ENCODE assay signal across 1 cellular context in the genomic region with DNA sequence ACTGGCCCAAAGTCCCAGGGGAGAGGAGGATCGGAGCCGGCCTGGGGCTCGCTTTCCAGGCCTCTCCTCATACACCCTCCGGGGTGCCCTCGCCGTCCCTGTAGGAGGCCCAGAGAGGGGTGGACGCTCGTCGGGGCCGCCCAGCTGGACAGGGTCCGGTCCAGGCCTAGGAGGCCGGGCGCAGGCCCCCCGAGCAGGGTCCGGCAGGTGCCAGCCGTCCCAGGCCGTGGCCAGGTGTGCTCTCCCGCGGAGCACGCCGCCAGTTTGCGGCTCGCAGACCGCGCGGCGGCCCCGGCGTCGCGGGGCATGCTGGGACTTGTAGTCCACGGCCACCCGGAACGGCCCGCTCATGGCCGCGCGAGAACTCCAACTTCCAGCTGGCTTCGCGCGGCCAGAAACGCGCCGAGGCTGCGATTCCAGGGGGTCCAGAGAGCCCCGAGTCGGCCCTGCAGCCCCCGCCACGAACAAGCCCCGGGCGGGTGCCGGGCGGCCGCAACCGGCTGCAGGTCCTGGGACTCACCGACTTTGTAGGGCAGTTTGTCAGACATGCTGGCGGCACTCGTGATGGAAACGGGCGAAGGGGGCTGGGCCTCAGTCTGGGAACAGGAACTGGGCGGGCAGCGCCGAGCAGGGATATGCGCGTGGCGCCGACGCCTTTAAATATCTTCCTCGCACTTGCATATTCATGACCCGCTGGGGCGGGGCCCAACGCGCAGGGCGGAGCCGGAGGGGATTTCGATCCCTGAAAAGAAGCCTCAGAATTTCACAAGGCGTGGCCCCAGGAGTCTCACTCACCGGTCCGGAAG.
TF ChIP-seq lines count a peak whose summit lies in the region.

A gene (minus strand): TSS at position 633 of the 806 bp plus-strand sequence. CDS start 85 bp downstream, at position 548.

TF ChIP-seq in HEK293, 187 proteins besides CTCF, POLR2A, EP300 and RAD21 (continued from another document and continues in another):
- TF ChIP-seq, protein P1, sequence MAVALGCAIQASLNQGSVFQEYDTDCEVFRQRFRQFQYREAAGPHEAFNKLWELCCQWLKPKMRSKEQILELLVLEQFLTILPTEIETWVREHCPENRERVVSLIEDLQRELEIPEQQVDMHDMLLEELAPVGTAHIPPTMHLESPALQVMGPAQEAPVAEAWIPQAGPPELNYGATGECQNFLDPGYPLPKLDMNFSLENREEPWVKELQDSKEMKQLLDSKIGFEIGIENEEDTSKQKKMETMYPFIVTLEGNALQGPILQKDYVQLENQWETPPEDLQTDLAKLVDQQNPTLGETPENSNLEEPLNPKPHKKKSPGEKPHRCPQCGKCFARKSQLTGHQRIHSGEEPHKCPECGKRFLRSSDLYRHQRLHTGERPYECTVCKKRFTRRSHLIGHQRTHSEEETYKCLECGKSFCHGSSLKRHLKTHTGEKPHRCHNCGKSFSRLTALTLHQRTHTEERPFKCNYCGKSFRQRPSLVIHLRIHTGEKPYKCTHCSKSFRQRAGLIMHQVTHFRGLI (tag by site-specific recombination; IDR thresholded peaks at IDR 0.05): peak; percentile 52; the same call in 1 of the 2 replicates
- TF ChIP-seq, protein P2, sequence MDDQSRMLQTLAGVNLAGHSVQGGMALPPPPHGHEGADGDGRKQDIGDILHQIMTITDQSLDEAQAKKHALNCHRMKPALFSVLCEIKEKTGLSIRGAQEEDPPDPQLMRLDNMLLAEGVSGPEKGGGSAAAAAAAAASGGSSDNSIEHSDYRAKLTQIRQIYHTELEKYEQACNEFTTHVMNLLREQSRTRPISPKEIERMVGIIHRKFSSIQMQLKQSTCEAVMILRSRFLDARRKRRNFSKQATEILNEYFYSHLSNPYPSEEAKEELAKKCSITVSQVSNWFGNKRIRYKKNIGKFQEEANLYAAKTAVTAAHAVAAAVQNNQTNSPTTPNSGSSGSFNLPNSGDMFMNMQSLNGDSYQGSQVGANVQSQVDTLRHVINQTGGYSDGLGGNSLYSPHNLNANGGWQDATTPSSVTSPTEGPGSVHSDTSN (CRISPR knock-in tag; IDR thresholded peaks at IDR 0.05): peak; percentile 80; the same call in 1 of the 2 replicates
- peak; percentile 58; the same call in 1 of the 2 replicates for TF ChIP-seq ZNF629 (tag by site-specific recombination; IDR thresholded peaks at IDR 0.05)
- TF ChIP-seq, protein P3, sequence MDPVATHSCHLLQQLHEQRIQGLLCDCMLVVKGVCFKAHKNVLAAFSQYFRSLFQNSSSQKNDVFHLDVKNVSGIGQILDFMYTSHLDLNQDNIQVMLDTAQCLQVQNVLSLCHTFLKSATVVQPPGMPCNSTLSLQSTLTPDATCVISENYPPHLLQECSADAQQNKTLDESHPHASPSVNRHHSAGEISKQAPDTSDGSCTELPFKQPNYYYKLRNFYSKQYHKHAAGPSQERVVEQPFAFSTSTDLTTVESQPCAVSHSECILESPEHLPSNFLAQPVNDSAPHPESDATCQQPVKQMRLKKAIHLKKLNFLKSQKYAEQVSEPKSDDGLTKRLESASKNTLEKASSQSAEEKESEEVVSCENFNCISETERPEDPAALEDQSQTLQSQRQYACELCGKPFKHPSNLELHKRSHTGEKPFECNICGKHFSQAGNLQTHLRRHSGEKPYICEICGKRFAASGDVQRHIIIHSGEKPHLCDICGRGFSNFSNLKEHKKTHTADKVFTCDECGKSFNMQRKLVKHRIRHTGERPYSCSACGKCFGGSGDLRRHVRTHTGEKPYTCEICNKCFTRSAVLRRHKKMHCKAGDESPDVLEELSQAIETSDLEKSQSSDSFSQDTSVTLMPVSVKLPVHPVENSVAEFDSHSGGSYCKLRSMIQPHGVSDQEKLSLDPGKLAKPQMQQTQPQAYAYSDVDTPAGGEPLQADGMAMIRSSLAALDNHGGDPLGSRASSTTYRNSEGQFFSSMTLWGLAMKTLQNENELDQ (tag by site-specific recombination; IDR thresholded peaks at IDR 0.05; ENCODE audit: low read depth): no peak
- TF ChIP-seq GLI4 (tag by site-specific recombination; IDR thresholded peaks at IDR 0.05): no peak
- TF ChIP-seq ZBTB17 (tag by site-specific recombination; IDR thresholded peaks at IDR 0.05): peak; percentile 99
- TF ChIP-seq, protein P4, sequence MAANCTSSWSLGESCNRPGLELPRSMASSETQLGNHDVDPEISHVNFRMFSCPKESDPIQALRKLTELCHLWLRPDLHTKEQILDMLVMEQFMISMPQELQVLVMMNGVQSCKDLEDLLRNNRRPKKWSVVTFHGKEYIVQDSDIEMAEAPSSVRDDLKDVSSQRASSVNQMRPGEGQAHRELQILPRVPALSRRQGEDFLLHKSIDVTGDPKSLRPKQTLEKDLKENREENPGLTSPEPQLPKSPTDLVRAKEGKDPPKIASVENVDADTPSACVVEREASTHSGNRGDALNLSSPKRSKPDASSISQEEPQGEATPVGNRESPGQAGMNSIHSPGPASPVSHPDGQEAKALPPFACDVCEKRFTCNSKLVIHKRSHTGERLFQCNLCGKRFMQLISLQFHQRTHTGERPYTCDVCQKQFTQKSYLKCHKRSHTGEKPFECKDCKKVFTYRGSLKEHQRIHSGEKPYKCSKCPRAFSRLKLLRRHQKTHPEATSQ (tag by site-specific recombination; IDR thresholded peaks at IDR 0.05): peak; percentile 59
- no peak for TF ChIP-seq TRIM28 (IDR thresholded peaks at IDR 0.05; ENCODE audit: borderline replicate concordance, low read length)
- TF ChIP-seq ZBTB20 (tag by site-specific recombination; IDR thresholded peaks at IDR 0.05): peak; percentile 98
- TF ChIP-seq ZFP37 (tag by site-specific recombination; IDR thresholded peaks at IDR 0.05): no peak
- no peak for TF ChIP-seq ZNF133 (tag by site-specific recombination; IDR thresholded peaks at IDR 0.05)
- 0 out of 2 replicates have a peak, but pooled peaks have one; percentile 21 for TF ChIP-seq KLF16 (tag by site-specific recombination; IDR thresholded peaks at IDR 0.05)
- no peak for TF ChIP-seq GLI2 (tag by site-specific recombination; IDR thresholded peaks at IDR 0.05; ENCODE audit: borderline replicate concordance, low read depth)
- TF ChIP-seq, protein P5, sequence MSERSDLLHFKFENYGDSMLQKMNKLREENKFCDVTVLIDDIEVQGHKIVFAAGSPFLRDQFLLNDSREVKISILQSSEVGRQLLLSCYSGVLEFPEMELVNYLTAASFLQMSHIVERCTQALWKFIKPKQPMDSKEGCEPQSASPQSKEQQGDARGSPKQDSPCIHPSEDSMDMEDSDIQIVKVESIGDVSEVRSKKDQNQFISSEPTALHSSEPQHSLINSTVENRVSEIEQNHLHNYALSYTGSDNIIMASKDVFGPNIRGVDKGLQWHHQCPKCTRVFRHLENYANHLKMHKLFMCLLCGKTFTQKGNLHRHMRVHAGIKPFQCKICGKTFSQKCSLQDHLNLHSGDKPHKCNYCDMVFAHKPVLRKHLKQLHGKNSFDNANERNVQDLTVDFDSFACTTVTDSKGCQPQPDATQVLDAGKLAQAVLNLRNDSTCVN (tag by site-specific recombination; optimal IDR thresholded peaks at IDR 0.05): peak; percentile 95
- TF ChIP-seq, protein P6, sequence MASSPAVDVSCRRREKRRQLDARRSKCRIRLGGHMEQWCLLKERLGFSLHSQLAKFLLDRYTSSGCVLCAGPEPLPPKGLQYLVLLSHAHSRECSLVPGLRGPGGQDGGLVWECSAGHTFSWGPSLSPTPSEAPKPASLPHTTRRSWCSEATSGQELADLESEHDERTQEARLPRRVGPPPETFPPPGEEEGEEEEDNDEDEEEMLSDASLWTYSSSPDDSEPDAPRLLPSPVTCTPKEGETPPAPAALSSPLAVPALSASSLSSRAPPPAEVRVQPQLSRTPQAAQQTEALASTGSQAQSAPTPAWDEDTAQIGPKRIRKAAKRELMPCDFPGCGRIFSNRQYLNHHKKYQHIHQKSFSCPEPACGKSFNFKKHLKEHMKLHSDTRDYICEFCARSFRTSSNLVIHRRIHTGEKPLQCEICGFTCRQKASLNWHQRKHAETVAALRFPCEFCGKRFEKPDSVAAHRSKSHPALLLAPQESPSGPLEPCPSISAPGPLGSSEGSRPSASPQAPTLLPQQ (tag by site-specific recombination; IDR thresholded peaks at IDR 0.05): peak; percentile 64; the same call in 1 of the 2 replicates
- no peak for TF ChIP-seq ZNF433 (tag by site-specific recombination; IDR thresholded peaks at IDR 0.05; ENCODE audit: low read depth)
- peak; percentile 66; the same call in 1 of the 2 replicates for TF ChIP-seq ZNF561 (tag by site-specific recombination; IDR thresholded peaks at IDR 0.05; ENCODE audit: borderline replicate concordance)
- peak; percentile 95 for TF ChIP-seq GLIS1 (tag by site-specific recombination; IDR thresholded peaks at IDR 0.05)
- TF ChIP-seq KLF9 (tag by site-specific recombination; IDR thresholded peaks at IDR 0.05; ENCODE audit: low read depth): peak; percentile 65; the same call in 1 of the 2 replicates
- TF ChIP-seq ZNF501 (tag by site-specific recombination; IDR thresholded peaks at IDR 0.05): peak; percentile 57; the same call in 1 of the 2 replicates
- TF ChIP-seq, protein P7, sequence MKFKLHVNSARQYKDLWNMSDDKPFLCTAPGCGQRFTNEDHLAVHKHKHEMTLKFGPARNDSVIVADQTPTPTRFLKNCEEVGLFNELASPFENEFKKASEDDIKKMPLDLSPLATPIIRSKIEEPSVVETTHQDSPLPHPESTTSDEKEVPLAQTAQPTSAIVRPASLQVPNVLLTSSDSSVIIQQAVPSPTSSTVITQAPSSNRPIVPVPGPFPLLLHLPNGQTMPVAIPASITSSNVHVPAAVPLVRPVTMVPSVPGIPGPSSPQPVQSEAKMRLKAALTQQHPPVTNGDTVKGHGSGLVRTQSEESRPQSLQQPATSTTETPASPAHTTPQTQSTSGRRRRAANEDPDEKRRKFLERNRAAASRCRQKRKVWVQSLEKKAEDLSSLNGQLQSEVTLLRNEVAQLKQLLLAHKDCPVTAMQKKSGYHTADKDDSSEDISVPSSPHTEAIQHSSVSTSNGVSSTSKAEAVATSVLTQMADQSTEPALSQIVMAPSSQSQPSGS (tag by site-specific recombination; IDR thresholded peaks at IDR 0.05; ENCODE audit: low read depth): no peak
- TF ChIP-seq ZNF600 (tag by site-specific recombination; IDR thresholded peaks at IDR 0.05): peak; percentile 66
- peak; percentile 55 for TF ChIP-seq SP2 (tag by site-specific recombination; IDR thresholded peaks at IDR 0.05)
- TF ChIP-seq ZNF404 (tag by site-specific recombination; IDR thresholded peaks at IDR 0.05): no peak
- TF ChIP-seq, protein P8, sequence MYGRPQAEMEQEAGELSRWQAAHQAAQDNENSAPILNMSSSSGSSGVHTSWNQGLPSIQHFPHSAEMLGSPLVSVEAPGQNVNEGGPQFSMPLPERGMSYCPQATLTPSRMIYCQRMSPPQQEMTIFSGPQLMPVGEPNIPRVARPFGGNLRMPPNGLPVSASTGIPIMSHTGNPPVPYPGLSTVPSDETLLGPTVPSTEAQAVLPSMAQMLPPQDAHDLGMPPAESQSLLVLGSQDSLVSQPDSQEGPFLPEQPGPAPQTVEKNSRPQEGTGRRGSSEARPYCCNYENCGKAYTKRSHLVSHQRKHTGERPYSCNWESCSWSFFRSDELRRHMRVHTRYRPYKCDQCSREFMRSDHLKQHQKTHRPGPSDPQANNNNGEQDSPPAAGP (tag by site-specific recombination; IDR thresholded peaks at IDR 0.05): 0 out of 2 replicates have a peak, but pooled peaks have one; percentile 48
- no peak for TF ChIP-seq ZNF530 (tag by site-specific recombination; IDR thresholded peaks at IDR 0.05; ENCODE audit: low read depth)
- TF ChIP-seq, protein P9, sequence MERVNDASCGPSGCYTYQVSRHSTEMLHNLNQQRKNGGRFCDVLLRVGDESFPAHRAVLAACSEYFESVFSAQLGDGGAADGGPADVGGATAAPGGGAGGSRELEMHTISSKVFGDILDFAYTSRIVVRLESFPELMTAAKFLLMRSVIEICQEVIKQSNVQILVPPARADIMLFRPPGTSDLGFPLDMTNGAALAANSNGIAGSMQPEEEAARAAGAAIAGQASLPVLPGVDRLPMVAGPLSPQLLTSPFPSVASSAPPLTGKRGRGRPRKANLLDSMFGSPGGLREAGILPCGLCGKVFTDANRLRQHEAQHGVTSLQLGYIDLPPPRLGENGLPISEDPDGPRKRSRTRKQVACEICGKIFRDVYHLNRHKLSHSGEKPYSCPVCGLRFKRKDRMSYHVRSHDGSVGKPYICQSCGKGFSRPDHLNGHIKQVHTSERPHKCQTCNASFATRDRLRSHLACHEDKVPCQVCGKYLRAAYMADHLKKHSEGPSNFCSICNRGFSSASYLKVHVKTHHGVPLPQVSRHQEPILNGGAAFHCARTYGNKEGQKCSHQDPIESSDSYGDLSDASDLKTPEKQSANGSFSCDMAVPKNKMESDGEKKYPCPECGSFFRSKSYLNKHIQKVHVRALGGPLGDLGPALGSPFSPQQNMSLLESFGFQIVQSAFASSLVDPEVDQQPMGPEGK (tag by site-specific recombination; IDR thresholded peaks at IDR 0.05): peak; percentile 82
- no peak for TF ChIP-seq ZNF555 (tag by site-specific recombination; conservative IDR thresholded peaks at IDR 0.05)
- TF ChIP-seq KLF7 (tag by site-specific recombination; IDR thresholded peaks at IDR 0.05; ENCODE audit: borderline replicate concordance): no peak
- 0 out of 2 replicates have a peak, but pooled peaks have one; percentile 24 for TF ChIP-seq KLF10 (tag by site-specific recombination; IDR thresholded peaks at IDR 0.05)
- TF ChIP-seq, protein P10, sequence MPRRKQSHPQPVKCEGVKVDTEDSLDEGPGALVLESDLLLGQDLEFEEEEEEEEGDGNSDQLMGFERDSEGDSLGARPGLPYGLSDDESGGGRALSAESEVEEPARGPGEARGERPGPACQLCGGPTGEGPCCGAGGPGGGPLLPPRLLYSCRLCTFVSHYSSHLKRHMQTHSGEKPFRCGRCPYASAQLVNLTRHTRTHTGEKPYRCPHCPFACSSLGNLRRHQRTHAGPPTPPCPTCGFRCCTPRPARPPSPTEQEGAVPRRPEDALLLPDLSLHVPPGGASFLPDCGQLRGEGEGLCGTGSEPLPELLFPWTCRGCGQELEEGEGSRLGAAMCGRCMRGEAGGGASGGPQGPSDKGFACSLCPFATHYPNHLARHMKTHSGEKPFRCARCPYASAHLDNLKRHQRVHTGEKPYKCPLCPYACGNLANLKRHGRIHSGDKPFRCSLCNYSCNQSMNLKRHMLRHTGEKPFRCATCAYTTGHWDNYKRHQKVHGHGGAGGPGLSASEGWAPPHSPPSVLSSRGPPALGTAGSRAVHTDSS (tag by site-specific recombination; IDR thresholded peaks at IDR 0.05): no peak
- TF ChIP-seq ZSCAN30 (tag by site-specific recombination; IDR thresholded peaks at IDR 0.05): peak; percentile 76; the same call in 1 of the 2 replicates
- peak; percentile 84 for TF ChIP-seq SP3 (tag by site-specific recombination; IDR thresholded peaks at IDR 0.05)
- TF ChIP-seq ZNF549 (tag by site-specific recombination; IDR thresholded peaks at IDR 0.05): no peak
- TF ChIP-seq, protein P11, sequence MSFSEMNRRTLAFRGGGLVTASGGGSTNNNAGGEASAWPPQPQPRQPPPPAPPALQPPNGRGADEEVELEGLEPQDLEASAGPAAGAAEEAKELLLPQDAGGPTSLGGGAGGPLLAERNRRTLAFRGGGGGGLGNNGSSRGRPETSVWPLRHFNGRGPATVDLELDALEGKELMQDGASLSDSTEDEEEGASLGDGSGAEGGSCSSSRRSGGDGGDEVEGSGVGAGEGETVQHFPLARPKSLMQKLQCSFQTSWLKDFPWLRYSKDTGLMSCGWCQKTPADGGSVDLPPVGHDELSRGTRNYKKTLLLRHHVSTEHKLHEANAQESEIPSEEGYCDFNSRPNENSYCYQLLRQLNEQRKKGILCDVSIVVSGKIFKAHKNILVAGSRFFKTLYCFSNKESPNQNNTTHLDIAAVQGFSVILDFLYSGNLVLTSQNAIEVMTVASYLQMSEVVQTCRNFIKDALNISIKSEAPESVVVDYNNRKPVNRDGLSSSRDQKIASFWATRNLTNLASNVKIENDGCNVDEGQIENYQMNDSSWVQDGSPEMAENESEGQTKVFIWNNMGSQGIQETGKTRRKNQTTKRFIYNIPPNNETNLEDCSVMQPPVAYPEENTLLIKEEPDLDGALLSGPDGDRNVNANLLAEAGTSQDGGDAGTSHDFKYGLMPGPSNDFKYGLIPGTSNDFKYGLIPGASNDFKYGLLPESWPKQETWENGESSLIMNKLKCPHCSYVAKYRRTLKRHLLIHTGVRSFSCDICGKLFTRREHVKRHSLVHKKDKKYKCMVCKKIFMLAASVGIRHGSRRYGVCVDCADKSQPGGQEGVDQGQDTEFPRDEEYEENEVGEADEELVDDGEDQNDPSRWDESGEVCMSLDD (tag by site-specific recombination; IDR thresholded peaks at IDR 0.05): peak; percentile 86
